ENCODE assay signal across 8 cellular contexts in genomic region chr4:8428288-8429097, GRCh38. TPM values are rescaled to one million over a fixed set of nuclear protein-coding genes. Genes with fewer than 3 reads are reported as not detected.
DNase-seq lines count a peak whose midpoint lies in the region; ATAC-seq and TF ChIP-seq lines count a peak whose summit lies in the region.

No MANE protein-coding gene starts in this region.

- peak; percentile 91 for ATAC-seq in CD8-positive, alpha-beta T cell
- ATAC-seq in GM19452 (IDR thresholded peaks at IDR 0.05; ENCODE audit: unreplicated experiment) (peak; percentile 91), HG03571 (IDR thresholded peaks at IDR 0.05; ENCODE audit: unreplicated experiment) (peak; percentile 91), lung (ENCODE audit: insufficient read depth, low FRiP score) (peak; percentile 92)

- peaks cover 17% of the 10 kb centered on the region for H3K36me3 Mint-ChIP-seq in CD8-positive, alpha-beta T cell
- peaks cover 2% of the 10 kb centered on the region for H3K36me3 Mint-ChIP-seq in activated CD4-positive, alpha-beta memory T cell treated with anti-CD3 and anti-CD28 coated beads, Interleukin-2, amount 10 ng/mL, durations not matched to agents 7 days and 5 days (ENCODE audit: low read depth)

- H3K27me3 Mint-ChIP-seq in CD8-positive, alpha-beta T cell (ENCODE audit: low read depth), result no peaks in the 10 kb centered on the region
- H3K27me3 Mint-ChIP-seq in activated CD4-positive, alpha-beta memory T cell treated with anti-CD3 and anti-CD28 coated beads, Interleukin-2, amount 10 ng/mL, durations not matched to agents 7 days and 5 days, result no peaks in the 10 kb centered on the region

- H3K4me1 Mint-ChIP-seq in CD8-positive, alpha-beta T cell (ENCODE audit: low read depth), result peaks cover 32% of the 10 kb centered on the region
- peaks cover 20% of the 10 kb centered on the region for H3K4me1 Mint-ChIP-seq in activated CD4-positive, alpha-beta memory T cell treated with anti-CD3 and anti-CD28 coated beads, Interleukin-2, amount 10 ng/mL, durations not matched to agents 7 days and 5 days

- intact Hi-C loops in CD8-positive, alpha-beta T cell (cut with DNase I, micrococcal nuclease), result loop anchor here (1.0 kb wide), 3 partner anchors 12 to 270 kb away; partner anchors contain the start of genes ACOX3 (in 2 of the 2), TRMT44 (in 2 of the 2) and ABLIM2 (in 1 of the 2)

- H3K4me3 ChIP-seq in CD8-positive, alpha-beta T cell (ENCODE audit: low read depth, low read length), result peak overlapping the region; percentile 82
- H3K4me3 ChIP-seq in duodenal mucosa (ENCODE audit: low read depth in 1 of 2, low read length in 2 of 2) (peak overlapping the region; percentile 78 to 91), lung (peak overlapping the region; percentile 81)

- peak overlapping the region; percentile 95 for H3K4me3 Mint-ChIP-seq in CD8-positive, alpha-beta T cell
- H3K4me3 Mint-ChIP-seq in activated CD4-positive, alpha-beta memory T cell treated with anti-CD3 and anti-CD28 coated beads, Interleukin-2, amount 10 ng/mL, durations not matched to agents 7 days and 5 days, result peak overlapping the region; percentile 95

- WGBS in lung, 2 donors, result 1 to 2% methylated on average over 56 of the region's 56 CpGs

- peak overlapping the region; percentile 75 to 77 for H3K9ac ChIP-seq in duodenal mucosa (ENCODE audit: low read depth in 1 of 2, low read length in 2 of 2)

- H3K9me3 ChIP-seq in CD8-positive, alpha-beta T cell (ENCODE audit: low read length), result no peaks in the 10 kb centered on the region
- H3K9me3 ChIP-seq in duodenal mucosa (ENCODE audit: control insufficient read depth in 1 of 2, low read length in 2 of 2), result no peaks in the 10 kb centered on the region
- H3K9me3 ChIP-seq in lung (ENCODE audit: control insufficient read depth in 2 of 2, insufficient read depth in 1 of 2, low read length in 1 of 2), result no peaks in the 10 kb centered on the region

- H3K27ac Mint-ChIP-seq in CD8-positive, alpha-beta T cell, result peak overlapping the region; percentile 94
- H3K27ac Mint-ChIP-seq in activated CD4-positive, alpha-beta memory T cell treated with anti-CD3 and anti-CD28 coated beads, Interleukin-2, amount 10 ng/mL, durations not matched to agents 7 days and 5 days, result peak overlapping the region; percentile 80

- H3K9me3 Mint-ChIP-seq in CD8-positive, alpha-beta T cell, result no peaks in the 10 kb centered on the region
- no peaks in the 10 kb centered on the region for H3K9me3 Mint-ChIP-seq in activated CD4-positive, alpha-beta memory T cell treated with anti-CD3 and anti-CD28 coated beads, Interleukin-2, amount 10 ng/mL, durations not matched to agents 7 days and 5 days

- peak overlapping the region; percentile 71 for H3K27ac ChIP-seq in CD8-positive, alpha-beta T cell (ENCODE audit: low read depth, low read length)
- peak overlapping the region; percentile 52 for H3K27ac ChIP-seq in duodenal mucosa (ENCODE audit: low read depth, low read length)
- peak overlapping the region; percentile 80 for H3K27ac ChIP-seq in lung (ENCODE audit: low read depth in 1 of 2, low read length in 1 of 2)

- H3K4me1 ChIP-seq in CD8-positive, alpha-beta T cell (ENCODE audit: insufficient read depth, low read length), result peaks cover 14% of the 10 kb centered on the region
- H3K4me1 ChIP-seq in duodenal mucosa (ENCODE audit: control insufficient read depth in 1 of 2, insufficient read depth in 2 of 2, low read length in 2 of 2), result peaks cover 9 to 15% of the 10 kb centered on the region in 2 donors
- peaks cover 4 to 14% of the 10 kb centered on the region in 2 donors for H3K4me1 ChIP-seq in lung (ENCODE audit: control insufficient read depth in 2 of 2, insufficient read depth in 2 of 2, low read length in 2 of 2)

- no peak for TF ChIP-seq CTCF in CD8-positive, alpha-beta T cell (IDR thresholded peaks at IDR 0.05)
- TF ChIP-seq CTCF in lung (IDR thresholded peaks at IDR 0.05; ENCODE audit: control extremely low read depth, extremely low read depth), result no peak

- CTCF ChIA-PET in CD8-positive, alpha-beta T cell (lab: Charles Lee), result interaction anchor here (1.0 to 1.8 kb wide), 3 partner anchors 11 to 252 kb away, joined by 3 to 6 read pairs (median 5); no protein-coding TSS in a partner anchor
- CTCF ChIA-PET in activated CD4-positive, alpha-beta memory T cell treated with anti-CD3 and anti-CD28 coated beads, Interleukin-2, amount 10 ng/mL, durations not matched to agents 7 days and 5 days (lab: Charles Lee), result interaction anchor here (0.9 to 2.6 kb wide), 9 partner anchors 9 to 26 kb away, joined by 3 to 27 read pairs (median 4); partner anchors contain the start of genes ACOX3 and TRMT44

- peak; percentile 84 to 98 (median 92) for DNase-seq in CD8-positive, alpha-beta T cell
- DNase-seq in NCI-H82 (lab: John Stamatoyannopoulos, UW) (peak; percentile 86), lung (ENCODE audit: low spot score) (peak; percentile 90)
- peak; percentile 93 for DNase-seq in activated CD4-positive, alpha-beta memory T cell treated with anti-CD3 and anti-CD28 coated beads, Interleukin-2, amount 10 ng/mL, durations not matched to agents 7 days and 5 days
- peak; percentile 85 to 93 (median 90) for DNase-seq in stimulated activated CD4-positive, alpha-beta T cell treated with anti-CD3 and anti-CD28 coated beads, TNF-alpha, amount 100 ng/mL, for 4 hours (ENCODE audit: low read depth in 3 of 3)

- no peaks in the 10 kb centered on the region for H3K36me3 ChIP-seq in CD8-positive, alpha-beta T cell (ENCODE audit: insufficient read depth, low read length)
- H3K36me3 ChIP-seq in duodenal mucosa (ENCODE audit: control insufficient read depth in 1 of 2, insufficient read depth in 2 of 2, low read length in 2 of 2) (no peaks in the 10 kb centered on the region), lung (ENCODE audit: control insufficient read depth in 2 of 2, insufficient read depth in 2 of 2, low read length in 2 of 2) (no peaks in the 10 kb centered on the region)

- no peaks in the 10 kb centered on the region for H3K27me3 ChIP-seq in CD8-positive, alpha-beta T cell (ENCODE audit: insufficient read depth, low read length)
- H3K27me3 ChIP-seq in duodenal mucosa (ENCODE audit: control insufficient read depth in 1 of 2, insufficient read depth in 2 of 2, low read length in 2 of 2) (no peaks in the 10 kb centered on the region), lung (ENCODE audit: control insufficient read depth, insufficient read depth) (no peaks in the 10 kb centered on the region)

- POLR2A ChIA-PET in CD8-positive, alpha-beta T cell (lab: Charles Lee), result interaction anchor here (1.4 to 2.0 kb wide), 4 partner anchors 8 to 270 kb away, joined by 3 to 18 read pairs (median 8); partner anchors contain the start of genes ABLIM2, ACOX3 and TRMT44
- POLR2A ChIA-PET in activated CD4-positive, alpha-beta memory T cell treated with anti-CD3 and anti-CD28 coated beads, Interleukin-2, amount 10 ng/mL, durations not matched to agents 7 days and 5 days (lab: Charles Lee), result interaction anchor here (0.6 to 4.0 kb wide), 4 partner anchors 12 to 229 kb away, joined by 3 to 43 read pairs (median 6); partner anchors contain the start of genes ACOX3, SH3TC1 and TRMT44

RNA-seq across cellular contexts. Expression of gene ACOX3, which starts 12.0 kb away (rescaled TPM):
- 1 to 10 TPM; 5.3 to 5.8 TPM for total RNA-seq in CD8-positive, alpha-beta T cell
- total RNA-seq in activated CD4-positive, alpha-beta memory T cell treated with anti-CD3 and anti-CD28 coated beads, Interleukin-2, amount 10 ng/mL, durations not matched to agents 7 days and 5 days, result 10 to 100 TPM; 16.8 to 17.7 TPM
- 10 to 100 TPM; 26.9 to 32.2 TPM for total RNA-seq in lung
- polyA plus RNA-seq in lung, result 10 to 100 TPM; 15.6 to 16.1 TPM

RNA-seq across cellular contexts. Expression of gene TRMT44, which starts 12.1 kb away (rescaled TPM):
- 10 to 100 TPM; 34.9 to 44.2 TPM for total RNA-seq in CD8-positive, alpha-beta T cell
- total RNA-seq in activated CD4-positive, alpha-beta memory T cell treated with anti-CD3 and anti-CD28 coated beads, Interleukin-2, amount 10 ng/mL, durations not matched to agents 7 days and 5 days, result 10 to 100 TPM; 15.7 to 17.8 TPM
- total RNA-seq in lung, result 10 to 100 TPM; 22.6 to 24.8 TPM
- polyA plus RNA-seq in lung, result 1 to 10 TPM; 7.3 to 7.4 TPM

Comparison
In these comparisons a context has a peak if more than half of its experiments do, and no peak if none do; other contexts are left out.
1. Peak in every context shown above with its lines: DNase-seq, ATAC-seq, H3K4me3 ChIP-seq and H3K27ac ChIP-seq.